Comparison of ENCODE assay signal across 8 cellular contexts in the genomic region with DNA sequence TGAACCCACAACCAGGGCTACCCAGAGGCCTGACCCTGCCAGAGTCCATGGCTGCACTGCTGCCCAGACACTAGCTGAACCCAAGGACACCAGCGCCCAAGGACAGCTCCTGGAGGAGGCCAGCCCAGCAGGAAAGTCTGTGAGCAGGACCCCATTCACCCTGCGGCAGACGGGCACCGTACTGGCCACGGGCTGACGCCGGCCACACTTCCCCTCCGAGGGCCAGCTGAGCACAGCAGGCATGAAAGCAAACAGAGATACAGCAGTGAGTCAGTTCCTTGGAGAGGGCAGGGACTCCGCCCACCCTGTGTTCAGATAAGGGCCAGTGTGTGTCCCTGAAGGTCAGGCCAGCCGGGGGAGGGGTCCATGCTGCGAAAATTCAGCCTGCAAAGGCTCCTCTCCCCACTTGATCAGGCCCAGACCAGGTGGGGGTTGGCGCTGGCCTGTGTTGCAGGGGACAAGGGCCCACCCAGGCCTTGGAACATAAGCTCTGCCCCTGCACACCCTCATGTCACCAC. TPM values are rescaled to one million over a fixed set of nuclear protein-coding genes. Genes with fewer than 3 reads are reported as not detected.
A peak's percentile ranks its signal among the peaks of the same experiment; 100 is the strongest.
DNase-seq lines count a peak whose midpoint lies in the region; ATAC-seq and TF ChIP-seq lines count a peak whose summit lies in the region.
"Had no signal": no experiment of that assay in that cellular context is flagged by ENCODE, and none has a peak within 500 bp of the region (broad histone marks: within the 10 kb centered on the region; RNA-seq: fewer than 3 reads in every experiment).

No MANE protein-coding gene starts in this region.

- no peak overlapping the region for H2AFZ ChIP-seq in ACC112 (ENCODE audit: low read length, unreplicated experiment)

- no peaks in the 10 kb centered on the region for H3K36me3 ChIP-seq in ACC112 (ENCODE audit: insufficient read depth, low read length)

- ATAC-seq in GM18858 (IDR thresholded peaks at IDR 0.05; ENCODE audit: unreplicated experiment): no peak

- H3K27me3 Mint-ChIP-seq in activated CD4-positive, alpha-beta memory T cell treated with anti-CD3 and anti-CD28 coated beads, Interleukin-2, amount 10 ng/mL, durations not matched to agents 7 days and 5 days: no peaks in the 10 kb centered on the region

- no peaks in the 10 kb centered on the region for H3K9me3 Mint-ChIP-seq in activated CD4-positive, alpha-beta memory T cell treated with anti-CD3 and anti-CD28 coated beads, Interleukin-2, amount 10 ng/mL, durations not matched to agents 7 days and 5 days

- DNase-seq in NCI-H226 (peak; percentile 70), fibroblast of the aortic adventitia (ENCODE audit: low read depth) (peak; percentile 55), D341Med (ENCODE audit: low spot score) (no peak)
- DNase-seq in activated CD4-positive, alpha-beta memory T cell treated with anti-CD3 and anti-CD28 coated beads, Interleukin-2, amount 10 ng/mL, durations not matched to agents 7 days and 5 days: no peak
- DNase-seq: activated effector memory CD4-positive, alpha-beta T cell treated with anti-CD3 and anti-CD28 coated beads, Interleukin-2, amount 50 U/mL, for 16 hours; SHP77 treated with DMSO at 0.1 percent for 48 hours had no signal

- CTCF ChIA-PET in activated CD4-positive, alpha-beta memory T cell treated with anti-CD3 and anti-CD28 coated beads, Interleukin-2, amount 10 ng/mL, durations not matched to agents 7 days and 5 days (lab: Charles Lee): interaction anchor here (0.7 kb wide), 2 partner anchors 96 to 316 kb away, joined by 5 read pairs; no protein-coding TSS in a partner anchor

- peaks cover 34% of the 10 kb centered on the region for H3K4me1 ChIP-seq in ACC112 (ENCODE audit: control insufficient read depth, insufficient read depth, low read length, unreplicated experiment)

- peak overlapping the region; percentile 39; the same call in 1 of the 2 replicates for H3K4me3 ChIP-seq in ACC112 (ENCODE audit: low read depth, low read length)
- no peak overlapping the region for H3K4me3 ChIP-seq in fibroblast of the aortic adventitia (ENCODE audit: low read depth, low read length)

- peaks cover 6% of the 10 kb centered on the region for H3K4me1 Mint-ChIP-seq in activated CD4-positive, alpha-beta memory T cell treated with anti-CD3 and anti-CD28 coated beads, Interleukin-2, amount 10 ng/mL, durations not matched to agents 7 days and 5 days

- no peak for TF ChIP-seq CTCF in fibroblast of the aortic adventitia (IDR thresholded peaks at IDR 0.05; ENCODE audit: insufficient read depth, low read length)

- H3K27me3 ChIP-seq in ACC112 (ENCODE audit: insufficient read depth, low read length): no peaks in the 10 kb centered on the region

- POLR2A ChIA-PET in activated CD4-positive, alpha-beta memory T cell treated with anti-CD3 and anti-CD28 coated beads, Interleukin-2, amount 10 ng/mL, durations not matched to agents 7 days and 5 days (lab: Charles Lee): interaction anchor here (1.2 to 8.2 kb wide), 3 partner anchors 12 to 30 kb away, joined by 3 to 97 read pairs (median 4); partner anchors contain the start of genes NDOR1, TMEM203 and TUBB4B

- no peaks in the 10 kb centered on the region for H3K79me2 ChIP-seq in ACC112 (ENCODE audit: control insufficient read depth, insufficient read depth, low read length, unreplicated experiment)

- H3K27ac ChIP-seq in ACC112 (ENCODE audit: low read depth, low read length): peak overlapping the region; percentile 22; the same call in 1 of the 2 replicates

- no peaks in the 10 kb centered on the region for H3K36me3 Mint-ChIP-seq in activated CD4-positive, alpha-beta memory T cell treated with anti-CD3 and anti-CD28 coated beads, Interleukin-2, amount 10 ng/mL, durations not matched to agents 7 days and 5 days (ENCODE audit: low read depth)

- no peak overlapping the region for H3K4me3 Mint-ChIP-seq in activated CD4-positive, alpha-beta memory T cell treated with anti-CD3 and anti-CD28 coated beads, Interleukin-2, amount 10 ng/mL, durations not matched to agents 7 days and 5 days

- H3K27ac Mint-ChIP-seq in activated CD4-positive, alpha-beta memory T cell treated with anti-CD3 and anti-CD28 coated beads, Interleukin-2, amount 10 ng/mL, durations not matched to agents 7 days and 5 days: no peak overlapping the region

RNA-seq across cellular contexts. Expression of gene RNF208, which starts 3.2 kb away (rescaled TPM):
- 0.45 TPM in 1 of 2 replicates, not detected in the other for total RNA-seq in fibroblast of the aortic adventitia (ENCODE audit: low replicate concordance)
- total RNA-seq in activated CD4-positive, alpha-beta memory T cell treated with anti-CD3 and anti-CD28 coated beads, Interleukin-2, amount 10 ng/mL, durations not matched to agents 7 days and 5 days: 1 to 10 TPM; 2.2 to 2.5 TPM

RNA-seq across cellular contexts. Expression of gene CYSRT1, which starts 6.2 kb away (rescaled TPM):
- total RNA-seq in fibroblast of the aortic adventitia (ENCODE audit: low replicate concordance): 0.36 and 0.49 TPM in 2 replicates
- total RNA-seq in activated CD4-positive, alpha-beta memory T cell treated with anti-CD3 and anti-CD28 coated beads, Interleukin-2, amount 10 ng/mL, durations not matched to agents 7 days and 5 days: under 1 TPM; 0.86 to 0.93 TPM

RNA-seq across cellular contexts. Expression of gene RNF224, which starts 8.5 kb away (rescaled TPM):
- total RNA-seq in fibroblast of the aortic adventitia (ENCODE audit: low replicate concordance): 0.09 TPM in 1 of 2 replicates, not detected in the other
- under 1 TPM in 1 of 2 experiments, not detected in 1; 0.20 TPM for total RNA-seq in activated CD4-positive, alpha-beta memory T cell treated with anti-CD3 and anti-CD28 coated beads, Interleukin-2, amount 10 ng/mL, durations not matched to agents 7 days and 5 days

RNA-seq across cellular contexts. Expression of gene SLC34A3, which starts 11.9 kb away (rescaled TPM):
- not detected in 2 replicates for total RNA-seq in fibroblast of the aortic adventitia (ENCODE audit: low replicate concordance)
- not detected for total RNA-seq in activated CD4-positive, alpha-beta memory T cell treated with anti-CD3 and anti-CD28 coated beads, Interleukin-2, amount 10 ng/mL, durations not matched to agents 7 days and 5 days

RNA-seq across cellular contexts. Expression of gene NDOR1, which starts 13.3 kb away (rescaled TPM):
- 8.5 and 8.6 TPM in 2 replicates for total RNA-seq in fibroblast of the aortic adventitia (ENCODE audit: low replicate concordance)
- total RNA-seq in activated CD4-positive, alpha-beta memory T cell treated with anti-CD3 and anti-CD28 coated beads, Interleukin-2, amount 10 ng/mL, durations not matched to agents 7 days and 5 days: 10 to 100 TPM; 27.7 to 30.0 TPM

Comparison
In these comparisons a context has a peak if more than half of its experiments do, and no peak if none do; other contexts are left out.
1. DNase-seq: peak in NCI-H226 (single experiment) and fibroblast of the aortic adventitia (single experiment); none in D341Med (single experiment) and activated CD4-positive, alpha-beta memory T cell treated with anti-CD3 and anti-CD28 coated beads, Interleukin-2, amount 10 ng/mL, durations not matched to agents 7 days and 5 days (single experiment).